Comparison of ENCODE assay signal across 8 cellular contexts in the genomic region with DNA sequence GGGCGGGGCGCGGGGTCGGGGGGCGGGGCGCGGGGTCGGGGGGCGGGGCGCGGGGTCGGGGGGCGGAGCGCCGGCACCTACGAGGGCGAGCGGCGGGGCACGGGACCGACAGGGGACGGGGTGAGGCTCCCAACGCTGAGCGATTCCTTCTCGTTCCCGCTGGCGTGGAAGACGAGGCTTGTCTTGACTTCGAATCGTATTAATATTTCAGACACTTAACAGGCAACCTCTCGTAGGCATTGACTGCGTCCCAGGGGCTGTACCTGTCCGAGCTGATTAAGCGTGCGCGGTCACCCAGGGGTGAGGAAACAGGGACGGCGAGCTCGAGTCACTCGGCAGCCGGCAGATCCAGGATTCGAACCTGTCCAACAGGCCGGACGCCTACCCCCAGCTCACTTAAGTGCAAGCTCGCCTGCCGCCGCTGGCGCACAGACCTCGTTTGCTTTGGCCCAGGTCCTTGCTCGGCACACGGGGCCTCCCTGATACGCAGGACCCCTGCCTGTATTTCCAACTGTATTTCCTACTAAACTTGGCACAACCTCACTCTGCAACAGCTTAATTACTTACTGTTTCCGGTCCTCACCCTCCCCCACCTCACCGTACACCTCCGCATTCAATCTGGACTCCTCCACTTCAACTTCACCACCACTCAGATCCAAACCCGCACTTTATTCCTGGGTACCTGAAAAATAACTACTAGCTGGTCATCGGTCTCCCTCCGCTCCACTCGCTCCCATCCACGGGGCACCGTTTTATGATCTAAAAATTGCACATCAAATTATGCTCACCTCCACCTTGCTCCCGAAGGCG. TPM values are rescaled to one million over a fixed set of nuclear protein-coding genes. Genes with fewer than 3 reads are reported as not detected.
DNase-seq lines count a peak whose midpoint lies in the region; ATAC-seq and TF ChIP-seq lines count a peak whose summit lies in the region.

No MANE protein-coding gene starts in this region.

- H3K27ac ChIP-seq in duodenal mucosa (ENCODE audit: low read depth, low read length) (peak overlapping the region; percentile 91), thymus (ENCODE audit: low read depth) (peak overlapping the region; percentile 76)

- TF ChIP-seq EP300 in Ishikawa (IDR thresholded peaks at IDR 0.05; ENCODE audit: borderline replicate concordance): no peak

- peak overlapping the region; percentile 84 for H3K9ac ChIP-seq in duodenal mucosa (ENCODE audit: low read depth in 1 of 2, low read length in 2 of 2)

- H3K27me3 ChIP-seq in duodenal mucosa (ENCODE audit: control insufficient read depth in 1 of 2, insufficient read depth in 2 of 2, low read length in 2 of 2): no peaks in the 10 kb centered on the region
- H3K27me3 ChIP-seq in thymus (ENCODE audit: control insufficient read depth, insufficient read depth): no peaks in the 10 kb centered on the region

- 17% methylated on average over 52 of the region's 63 CpGs for WGBS in thymus

- in situ Hi-C loops in G401 (cut with HindIII; ENCODE audit: low sequenced_read_pairs): no loop called here

- TF ChIP-seq RAD21 in Ishikawa (IDR thresholded peaks at IDR 0.05; ENCODE audit: low read depth): no peak

- peak; percentile 76 for DNase-seq in ELF-1 (ENCODE audit: low read depth, low spot score)
- peak; percentile 53 for DNase-seq in SW480 (ENCODE audit: low spot score)
- peak; percentile 74 for DNase-seq in medulla oblongata (ENCODE audit: extremely low spot score)
- no peak for DNase-seq in G401 (ENCODE audit: low spot score)

- H3K4me3 ChIP-seq in duodenal mucosa (ENCODE audit: low read depth in 1 of 2, low read length in 2 of 2) (peak overlapping the region; percentile 78 to 82), thymus (ENCODE audit: low read length) (peak overlapping the region; percentile 92)

- H3K4me1 ChIP-seq in duodenal mucosa (ENCODE audit: control insufficient read depth in 1 of 2, insufficient read depth in 2 of 2, low read length in 2 of 2) (peaks cover 27 to 39% of the 10 kb centered on the region in 2 donors), thymus (ENCODE audit: control insufficient read depth, insufficient read depth, low read length) (peaks cover 29% of the 10 kb centered on the region)

- H3K9me3 ChIP-seq in duodenal mucosa (ENCODE audit: control insufficient read depth in 1 of 2, low read length in 2 of 2): no peaks in the 10 kb centered on the region
- H3K9me3 ChIP-seq in thymus (ENCODE audit: control insufficient read depth): no peaks in the 10 kb centered on the region

- peaks cover under 1 to 8% of the 10 kb centered on the region in 2 donors for H3K36me3 ChIP-seq in duodenal mucosa (ENCODE audit: control insufficient read depth in 1 of 2, insufficient read depth in 2 of 2, low read length in 2 of 2)
- peaks cover 12% of the 10 kb centered on the region for H3K36me3 ChIP-seq in thymus (ENCODE audit: control insufficient read depth, insufficient read depth)

- ATAC-seq in GM21723 (IDR thresholded peaks at IDR 0.05; ENCODE audit: unreplicated experiment): peak; percentile 35

TF ChIP-seq in Ishikawa, 13 proteins besides CTCF, POLR2A, EP300 and RAD21:
- TF ChIP-seq, protein P1, sequence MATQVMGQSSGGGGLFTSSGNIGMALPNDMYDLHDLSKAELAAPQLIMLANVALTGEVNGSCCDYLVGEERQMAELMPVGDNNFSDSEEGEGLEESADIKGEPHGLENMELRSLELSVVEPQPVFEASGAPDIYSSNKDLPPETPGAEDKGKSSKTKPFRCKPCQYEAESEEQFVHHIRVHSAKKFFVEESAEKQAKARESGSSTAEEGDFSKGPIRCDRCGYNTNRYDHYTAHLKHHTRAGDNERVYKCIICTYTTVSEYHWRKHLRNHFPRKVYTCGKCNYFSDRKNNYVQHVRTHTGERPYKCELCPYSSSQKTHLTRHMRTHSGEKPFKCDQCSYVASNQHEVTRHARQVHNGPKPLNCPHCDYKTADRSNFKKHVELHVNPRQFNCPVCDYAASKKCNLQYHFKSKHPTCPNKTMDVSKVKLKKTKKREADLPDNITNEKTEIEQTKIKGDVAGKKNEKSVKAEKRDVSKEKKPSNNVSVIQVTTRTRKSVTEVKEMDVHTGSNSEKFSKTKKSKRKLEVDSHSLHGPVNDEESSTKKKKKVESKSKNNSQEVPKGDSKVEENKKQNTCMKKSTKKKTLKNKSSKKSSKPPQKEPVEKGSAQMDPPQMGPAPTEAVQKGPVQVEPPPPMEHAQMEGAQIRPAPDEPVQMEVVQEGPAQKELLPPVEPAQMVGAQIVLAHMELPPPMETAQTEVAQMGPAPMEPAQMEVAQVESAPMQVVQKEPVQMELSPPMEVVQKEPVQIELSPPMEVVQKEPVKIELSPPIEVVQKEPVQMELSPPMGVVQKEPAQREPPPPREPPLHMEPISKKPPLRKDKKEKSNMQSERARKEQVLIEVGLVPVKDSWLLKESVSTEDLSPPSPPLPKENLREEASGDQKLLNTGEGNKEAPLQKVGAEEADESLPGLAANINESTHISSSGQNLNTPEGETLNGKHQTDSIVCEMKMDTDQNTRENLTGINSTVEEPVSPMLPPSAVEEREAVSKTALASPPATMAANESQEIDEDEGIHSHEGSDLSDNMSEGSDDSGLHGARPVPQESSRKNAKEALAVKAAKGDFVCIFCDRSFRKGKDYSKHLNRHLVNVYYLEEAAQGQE (IDR thresholded peaks at IDR 0.05; ENCODE audit: low read depth): no peak
- TF ChIP-seq TAF1 (IDR thresholded peaks at IDR 0.05; ENCODE audit: low read depth) (peak; percentile 6; the same call in 1 of the 2 replicates), FOXM1 (IDR thresholded peaks at IDR 0.05; ENCODE audit: borderline replicate concordance, low read depth) (no peak), ZBTB7A (IDR thresholded peaks at IDR 0.05; ENCODE audit: low read depth) (no peak), TEAD4 (IDR thresholded peaks at IDR 0.05) (no peak), CEBPB (IDR thresholded peaks at IDR 0.05) (no peak), NFIC (IDR thresholded peaks at IDR 0.05) (no peak), TCF12 (IDR thresholded peaks at IDR 0.05; ENCODE audit: low read depth) (0 out of 2 replicates have a peak, but pooled peaks have one; percentile 20)
- TF ChIP-seq, protein P2, sequence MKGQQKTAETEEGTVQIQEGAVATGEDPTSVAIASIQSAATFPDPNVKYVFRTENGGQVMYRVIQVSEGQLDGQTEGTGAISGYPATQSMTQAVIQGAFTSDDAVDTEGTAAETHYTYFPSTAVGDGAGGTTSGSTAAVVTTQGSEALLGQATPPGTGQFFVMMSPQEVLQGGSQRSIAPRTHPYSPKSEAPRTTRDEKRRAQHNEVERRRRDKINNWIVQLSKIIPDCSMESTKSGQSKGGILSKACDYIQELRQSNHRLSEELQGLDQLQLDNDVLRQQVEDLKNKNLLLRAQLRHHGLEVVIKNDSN (IDR thresholded peaks at IDR 0.05): no peak

RNA-seq across cellular contexts. Expression of a gene that starts 0.7 kb away (rescaled TPM):
- polyA plus RNA-seq in thymus: 17.3 TPM
- total RNA-seq in G401 (2014; rRNA removed; shearing (Covaris generic)): 11.4 and 18.9 TPM in 2 replicates

RNA-seq across cellular contexts. Expression of a gene that starts 41.2 kb away (rescaled TPM):
- 0.07 TPM for polyA plus RNA-seq in thymus
- total RNA-seq in G401 (2014; rRNA removed; shearing (Covaris generic)): not detected in 2 replicates

RNA-seq across cellular contexts. Expression of a gene that starts 47.6 kb away (rescaled TPM):
- 0.39 TPM for polyA plus RNA-seq in thymus
- total RNA-seq in G401 (2014; rRNA removed; shearing (Covaris generic)): 0.49 and 2.0 TPM in 2 replicates
